Comparison of ENCODE assay signal across 8 cellular contexts in genomic region chr5:141326088-141326854, GRCh38. TPM values are rescaled to one million over a fixed set of nuclear protein-coding genes. Genes with fewer than 3 reads are reported as not detected.
DNase-seq lines count a peak whose midpoint lies in the region; ATAC-seq, FAIRE-seq and TF ChIP-seq lines count a peak whose summit lies in the region.

No MANE protein-coding gene starts in this region.

- peaks cover 8% of the 10 kb centered on the region for H3K9me3 ChIP-seq in T-helper 17 cell (ENCODE audit: control insufficient read depth, low read length, poor library complexity, severe bottlenecking)
- H3K9me3 ChIP-seq in iPS DF 6.9 (ENCODE audit: control insufficient read depth, insufficient read depth, low read length) = no peaks in the 10 kb centered on the region
- no peaks in the 10 kb centered on the region for H3K9me3 ChIP-seq in small intestine (ENCODE audit: control insufficient read depth, low read depth)

- ATAC-seq in GM19328 (IDR thresholded peaks at IDR 0.05; ENCODE audit: unreplicated experiment) = peak; percentile 84
- peak; percentile 50 for ATAC-seq in HG03565 (IDR thresholded peaks at IDR 0.05; ENCODE audit: unreplicated experiment)
- peak; percentile 95 for ATAC-seq in T-helper 17 cell

- H3K27ac ChIP-seq in iPS DF 6.9 (ENCODE audit: low read length) (no peak overlapping the region), small intestine (ENCODE audit: low read depth in 1 of 2, low read length in 1 of 2) (peak overlapping the region in 1 of 2 donors; percentile 6)

- H3K36me3 ChIP-seq in iPS DF 6.9 (ENCODE audit: control insufficient read depth, insufficient read depth, low read length) = no peaks in the 10 kb centered on the region
- no peaks in the 10 kb centered on the region for H3K36me3 ChIP-seq in small intestine (ENCODE audit: control insufficient read depth in 2 of 2, insufficient read depth in 2 of 2, low read length in 2 of 2)

- no peak for FAIRE-seq in small intestine (lab: Jason Lieb, UNC)

- peak overlapping the region; percentile 89 for H3K4me3 Mint-ChIP-seq in T-helper 17 cell

- H3K27me3 ChIP-seq in iPS DF 6.9 (ENCODE audit: control insufficient read depth, insufficient read depth, low read length) (no peaks in the 10 kb centered on the region), small intestine (ENCODE audit: control insufficient read depth in 2 of 2, insufficient read depth in 2 of 2, low read length in 2 of 2) (peaks cover 0 to 12% of the 10 kb centered on the region in 2 donors)

- no peaks in the 10 kb centered on the region for H3K36me3 Mint-ChIP-seq in T-helper 17 cell (ENCODE audit: low read depth)

- H3K4me1 ChIP-seq in iPS DF 6.9 (ENCODE audit: control insufficient read depth, insufficient read depth, low read length) (no peaks in the 10 kb centered on the region), small intestine (ENCODE audit: control insufficient read depth in 2 of 2, insufficient read depth in 1 of 2, low read depth in 1 of 2, low read length in 1 of 2) (no peaks in the 10 kb centered on the region)

- in situ Hi-C loops in astrocyte of the cerebellum (cut with HindIII; ENCODE audit: low sequenced_read_pairs) = no loop called here

- no CpG with 5 or more reads among the region's 27 CpGs for WGBS in iPS DF 6.9 (ENCODE audit: insufficient coverage, insufficient read length)
- WGBS in small intestine, 3 donors = 13 to 23% (median 19%) methylated on average over 27 of the region's 27 CpGs

- H3K4me1 Mint-ChIP-seq in T-helper 17 cell = no peaks in the 10 kb centered on the region

- peak; percentile 64 for TF ChIP-seq CTCF in astrocyte of the cerebellum (IDR thresholded peaks at IDR 0.05; ENCODE audit: low read depth, low read length, missing control alignments)

- H3K27me3 Mint-ChIP-seq in T-helper 17 cell = peaks cover 19% of the 10 kb centered on the region

- peak overlapping the region; percentile 66 for H3K27ac Mint-ChIP-seq in T-helper 17 cell

- H3K4me3 ChIP-seq in astrocyte of the cerebellum (ENCODE audit: low read depth, low read length) = peak overlapping the region; percentile 38
- peak overlapping the region; percentile 23; the same call in 1 of the 2 replicates for H3K4me3 ChIP-seq in iPS DF 6.9 (ENCODE audit: low read length)
- peak overlapping the region; percentile 9 to 17 for H3K4me3 ChIP-seq in small intestine (ENCODE audit: low read depth in 1 of 2, low read length in 2 of 2)

- DNase-seq in AG08396 (ENCODE audit: low spot score) (peak; percentile 83), T-helper 17 cell (peak; percentile 18 to 50 (median 45)), astrocyte of the cerebellum (ENCODE audit: low read depth) (peak; percentile 20), iPS DF 6.9 (ENCODE audit: low read depth, low spot score) (peak; percentile 41), small intestine (peak; percentile 52), HPDE6-E6E7 (ENCODE audit: extremely low spot score) (no peak)

RNA-seq across cellular contexts. Expression of gene PCDHGA1, which starts 4.0 kb away (rescaled TPM):
- total RNA-seq in T-helper 17 cell = not detected
- under 1 TPM in 2 of 3 donors, not detected in 1; 0.13 to 0.27 TPM for polyA plus RNA-seq in small intestine

RNA-seq across cellular contexts. Expression of gene TAF7, which starts 5.7 kb away (rescaled TPM):
- 10 to 100 TPM; 74.4 to 90.7 TPM for total RNA-seq in T-helper 17 cell
- 10 to 100 TPM; 58.8 to 71.3 (median 60.8) TPM for polyA plus RNA-seq in small intestine

RNA-seq across cellular contexts. Expression of gene PCDHGA2, which starts 12.3 kb away (rescaled TPM):
- total RNA-seq in T-helper 17 cell = not detected
- under 1 TPM in 2 of 3 donors, not detected in 1; 0.27 to 0.64 TPM for polyA plus RNA-seq in small intestine

RNA-seq across cellular contexts. Expression of gene PCDHGA3, which starts 17.4 kb away (rescaled TPM):
- total RNA-seq in T-helper 17 cell = under 1 TPM in 1 of 2 donors, not detected in 1; 0.22 TPM
- under 1 TPM in 1 of 3 donors, not detected in 2; 0.24 TPM for polyA plus RNA-seq in small intestine

RNA-seq across cellular contexts. Expression of gene SLC25A2, which starts 22.4 kb away (rescaled TPM):
- under 1 TPM; 0.65 to 0.70 TPM for total RNA-seq in T-helper 17 cell
- under 1 TPM in 2 of 3 donors, not detected in 1; 0.15 to 0.45 TPM for polyA plus RNA-seq in small intestine
